ENCODE assay signal across 8 cellular contexts in the genomic region with DNA sequence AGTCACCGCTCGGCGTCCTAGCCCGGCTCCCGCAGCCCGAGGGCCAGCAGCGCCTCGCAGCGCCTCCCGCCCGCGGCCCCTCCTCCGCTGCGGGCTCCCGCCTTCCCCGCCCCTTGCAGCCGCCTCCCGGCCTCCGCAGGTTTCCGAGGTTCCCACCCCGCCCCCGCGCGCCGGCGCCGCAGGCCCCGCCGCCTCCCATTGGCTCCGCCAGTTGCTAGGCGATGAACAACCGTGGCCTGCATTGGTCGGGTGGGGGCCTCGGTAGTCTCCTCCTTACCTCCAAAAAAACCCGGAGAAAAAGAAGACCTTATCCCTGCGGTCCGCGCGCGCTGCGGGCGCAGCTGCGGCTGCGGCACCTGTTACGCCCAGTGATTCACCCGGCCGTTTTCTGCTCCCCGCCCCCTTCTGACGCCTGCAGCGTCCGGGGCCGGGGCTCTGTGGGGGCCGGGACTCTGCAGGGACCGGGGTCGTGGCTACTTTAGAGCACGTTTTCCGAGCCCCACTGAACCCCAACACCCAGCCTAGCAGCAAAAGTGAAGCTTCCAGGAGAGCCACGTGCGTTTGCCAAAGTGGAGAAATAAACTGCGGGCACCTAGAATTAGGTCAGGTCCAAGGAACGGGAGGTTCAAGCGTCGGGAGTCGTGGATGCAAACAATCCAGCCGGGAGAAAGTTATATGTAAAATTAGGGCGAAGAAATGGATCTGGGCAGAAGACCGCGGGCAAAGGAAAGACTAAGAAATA. TPM values are rescaled to one million over a fixed set of nuclear protein-coding genes. Genes with fewer than 3 reads are reported as not detected.
A peak's percentile ranks its signal among the peaks of the same experiment; 100 is the strongest.
DNase-seq lines count a peak whose midpoint lies in the region; ATAC-seq and TF ChIP-seq lines count a peak whose summit lies in the region.

A gene with protein sequence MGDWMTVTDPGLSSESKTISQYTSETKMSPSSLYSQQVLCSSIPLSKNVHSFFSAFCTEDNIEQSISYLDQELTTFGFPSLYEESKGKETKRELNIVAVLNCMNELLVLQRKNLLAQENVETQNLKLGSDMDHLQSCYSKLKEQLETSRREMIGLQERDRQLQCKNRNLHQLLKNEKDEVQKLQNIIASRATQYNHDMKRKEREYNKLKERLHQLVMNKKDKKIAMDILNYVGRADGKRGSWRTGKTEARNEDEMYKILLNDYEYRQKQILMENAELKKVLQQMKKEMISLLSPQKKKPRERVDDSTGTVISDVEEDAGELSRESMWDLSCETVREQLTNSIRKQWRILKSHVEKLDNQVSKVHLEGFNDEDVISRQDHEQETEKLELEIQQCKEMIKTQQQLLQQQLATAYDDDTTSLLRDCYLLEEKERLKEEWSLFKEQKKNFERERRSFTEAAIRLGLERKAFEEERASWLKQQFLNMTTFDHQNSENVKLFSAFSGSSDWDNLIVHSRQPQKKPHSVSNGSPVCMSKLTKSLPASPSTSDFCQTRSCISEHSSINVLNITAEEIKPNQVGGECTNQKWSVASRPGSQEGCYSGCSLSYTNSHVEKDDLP (minus strand): TSS at position 65 of the 742 bp plus-strand sequence. CDS start 19,242 bp downstream, outside the sequence.

- no peaks in the 10 kb centered on the region for H3K36me3 ChIP-seq in left lung

- no peaks in the 10 kb centered on the region for H3K36me3 Mint-ChIP-seq in CD14-positive monocyte

- peak within 1 kb of the TSS; percentile 76 to 94 (median 88) for H3K27ac Mint-ChIP-seq in CD14-positive monocyte

- intact Hi-C loops in CD14-positive monocyte (cut with micrococcal nuclease) (loop anchor here (10.0 kb wide), 2 partner anchors 116 to 546 kb away; a partner anchor contains a TSS), left lung (cut with DNase I) (no loop called here)

- TF ChIP-seq CTCF in CD14-positive monocyte (IDR thresholded peaks at IDR 0.05) (no peak), left lung (IDR thresholded peaks at IDR 0.05) (no peak)

- H3K4me1 Mint-ChIP-seq in CD14-positive monocyte: peaks cover 40% of the 10 kb centered on the region

- no peaks in the 10 kb centered on the region for H3K9me3 ChIP-seq in left lung

- peak within 1 kb of the TSS; percentile 89 to 95 for H3K4me3 Mint-ChIP-seq in CD14-positive monocyte

- H3K9me3 Mint-ChIP-seq in CD14-positive monocyte: peaks cover 0 to 2% (median 0%) of the 10 kb centered on the region in 7 donors

- peak within 1 kb of the TSS; percentile 61 to 74 for H3K27ac ChIP-seq in left lung

- H3K4me1 ChIP-seq in left lung: peaks cover 7 to 34% of the 10 kb centered on the region in 2 donors

- ATAC-seq in GM19397 (IDR thresholded peaks at IDR 0.05; ENCODE audit: unreplicated experiment) (peak; percentile 97), HG03565 (IDR thresholded peaks at IDR 0.05; ENCODE audit: unreplicated experiment) (peak; percentile 90), left lung (peak; percentile 98)

- DNase-seq in CD14-positive monocyte (ENCODE audit: low spot score) (peak; percentile 97), NCI-H748 treated with DMSO at 0.1 percent for 48 hours (lab: John Stamatoyannopoulos, UW) (peak; percentile 90), dermis blood vessel endothelial cell (peak; percentile 96), left lung (peak; percentile 98)
- DNase-seq in activated CD4-positive, alpha-beta T cell treated with anti-CD3 and anti-CD28 coated beads, Interleukin-2, amount 50 U/mL, for 24 hours (ENCODE audit: low read depth in 1 of 2, low spot score in 1 of 2): peak; percentile 99 to 100
- DNase-seq in stimulated activated CD4-positive, alpha-beta T cell treated with anti-CD3 and anti-CD28 coated beads, Interleukin-2, amount 100 ng/mL, for 4 hours (ENCODE audit: low read depth): peak; percentile 98

- peak within 1 kb of the TSS; percentile 68 to 84 for H3K4me3 ChIP-seq in left lung

- H3K27me3 ChIP-seq in left lung: no peaks in the 10 kb centered on the region

- H3K27me3 Mint-ChIP-seq in CD14-positive monocyte (ENCODE audit: low read depth in 3 of 3): peaks cover 0 to 3% (median 0%) of the 10 kb centered on the region in 3 donors

RNA-seq across cellular contexts. Expression of the gene that starts here (rescaled TPM):
- 1 to 10 TPM; 2.2 to 2.8 TPM for polyA plus RNA-seq in CD14-positive monocyte
- total RNA-seq in dermis blood vessel endothelial cell (2.9 and 4.5 TPM in 2 replicates), left lung (10 to 100 TPM; 10.1 to 11.7 TPM)

Comparison
In these comparisons a context has a peak if more than half of its experiments do, and no peak if none do; other contexts are left out.
1. Peak in every context shown above with its lines: DNase-seq, ATAC-seq, H3K4me3 ChIP-seq and H3K27ac ChIP-seq.
2. intact Hi-C loops: an anchor here in CD14-positive monocyte (10.0 kb wide); none called in left lung.